Comparison of ENCODE assay signal across 8 cellular contexts in genomic region chr22:46149493-46149997, GRCh38. TPM values are rescaled to one million over a fixed set of nuclear protein-coding genes. Genes with fewer than 3 reads are reported as not detected.
DNase-seq lines count a peak whose midpoint lies in the region; TF ChIP-seq lines count a peak whose summit lies in the region.

No MANE protein-coding gene starts in this region.

- DNase-seq in EH (ENCODE audit: low read depth) (peak; percentile 31), MG63 (no peak), erythroblast (lab: John Stamatoyannopoulos, UW) (peak; percentile 54 to 58), superior temporal gyrus (ENCODE audit: extremely low spot score) (peak; percentile 41), GM19240 (ENCODE audit: insufficient read length, low spot score) (no peak), cerebellar cortex (ENCODE audit: low spot score) (no peak)
- DNase-seq in activated CD8-positive, alpha-beta memory T cell treated with anti-CD3 and anti-CD28 coated beads, Interleukin-2, amount 50 U/mL, for 48 hours: peak; percentile 62

- peak overlapping the region; percentile 80 to 81 for H3K9ac ChIP-seq in mucosa of rectum (ENCODE audit: low read depth in 1 of 2, low read length in 2 of 2)

- H3K27me3 ChIP-seq in MG63 (peaks cover 17% of the 10 kb centered on the region), mucosa of rectum (ENCODE audit: control insufficient read depth in 2 of 2, insufficient read depth in 2 of 2, low read length in 2 of 2) (no peaks in the 10 kb centered on the region)

- H3K4me3 ChIP-seq in MG63: peak overlapping the region; percentile 55
- peak overlapping the region; percentile 74 to 80 for H3K4me3 ChIP-seq in mucosa of rectum (ENCODE audit: low read length in 2 of 2)

- H3K36me3 ChIP-seq in MG63 (no peaks in the 10 kb centered on the region), mucosa of rectum (ENCODE audit: control insufficient read depth in 2 of 2, insufficient read depth in 2 of 2, low read length in 2 of 2) (peaks cover 0 to 9% of the 10 kb centered on the region in 2 donors)

- H3K9me3 ChIP-seq in MG63 (no peaks in the 10 kb centered on the region), mucosa of rectum (ENCODE audit: control insufficient read depth in 2 of 2, low read length in 2 of 2) (no peaks in the 10 kb centered on the region)

- peaks cover 26 to 32% of the 10 kb centered on the region in 2 donors for H3K4me1 ChIP-seq in mucosa of rectum (ENCODE audit: control insufficient read depth in 2 of 2, insufficient read depth in 2 of 2, low read length in 2 of 2)

- no peak for TF ChIP-seq POLR2A in erythroblast (IDR thresholded peaks at IDR 0.05; ENCODE audit: low read length)

- H3K27ac ChIP-seq in mucosa of rectum (ENCODE audit: low read depth in 2 of 2, low read length in 2 of 2): peak overlapping the region; percentile 95 to 96

RNA-seq across cellular contexts. Expression of gene PPARA, which starts 0.8 kb away (rescaled TPM):
- 1.9 and 3.6 TPM in 2 replicates for total RNA-seq in MG63 (2014; rRNA removed; shearing (Covaris generic); ENCODE audit: low replicate concordance)

Comparison
In these comparisons a context has a peak if more than half of its experiments do, and no peak if none do; other contexts are left out.
1. DNase-seq: peak in EH (single experiment), activated CD8-positive, alpha-beta memory T cell treated with anti-CD3 and anti-CD28 coated beads, Interleukin-2, amount 50 U/mL, for 48 hours (single experiment), erythroblast (2 of 2) and superior temporal gyrus (single experiment); none in MG63 (single experiment), GM19240 (single experiment) and cerebellar cortex (single experiment).